13 cellular contexts compared by ENCODE assay signal in genomic region chr1:12924368-12924767, GRCh38. TPM values are rescaled to one million over a fixed set of nuclear protein-coding genes. Genes with fewer than 3 reads are reported as not detected.
"Had no signal": no experiment of that assay in that cellular context is flagged by ENCODE, and none has a peak within 500 bp of the region (broad histone marks: within the 10 kb centered on the region; RNA-seq: fewer than 3 reads in every experiment).

No MANE protein-coding gene starts in this region.

RNA-seq across cellular contexts. Expression of gene PRAMEF7, which starts 8.0 kb away (rescaled TPM):
- total RNA-seq: activated CD4-positive, alpha-beta T cell treated with anti-CD3 and anti-CD28 coated beads, Interleukin-2, amount 10 ng/mL, durations not matched to agents 24 days and 14 days; activated CD8-positive, alpha-beta memory T cell treated with anti-CD3 and anti-CD28 coated beads for 36 hours; activated CD8-positive, alpha-beta T cell treated with anti-CD3 and anti-CD28 coated beads for 36 hours; activated naive CD8-positive, alpha-beta T cell treated with anti-CD3 and anti-CD28 coated beads for 36 hours; activated T-cell treated with anti-CD3 and anti-CD28 coated beads, Interleukin-2, amount 50 U/mL, for 72 hours; activated T-helper 17 cell treated with anti-CD3 and anti-CD28 coated beads, Interleukin-2, amount 50 U/mL, for 72 hours; aorta; cardiac muscle cell; chondrocyte; colonic mucosa; M059J; Peyer's patch; Right ventricle myocardium inferior had no signal
- polyA plus RNA-seq: cardiac muscle cell had no signal

RNA-seq across cellular contexts. Expression of gene PRAMEF6, which starts 23.0 kb away (rescaled TPM):
- total RNA-seq: activated CD4-positive, alpha-beta T cell treated with anti-CD3 and anti-CD28 coated beads, Interleukin-2, amount 10 ng/mL, durations not matched to agents 24 days and 14 days; activated CD8-positive, alpha-beta memory T cell treated with anti-CD3 and anti-CD28 coated beads for 36 hours; activated CD8-positive, alpha-beta T cell treated with anti-CD3 and anti-CD28 coated beads for 36 hours; activated naive CD8-positive, alpha-beta T cell treated with anti-CD3 and anti-CD28 coated beads for 36 hours; activated T-cell treated with anti-CD3 and anti-CD28 coated beads, Interleukin-2, amount 50 U/mL, for 72 hours; activated T-helper 17 cell treated with anti-CD3 and anti-CD28 coated beads, Interleukin-2, amount 50 U/mL, for 72 hours; aorta; cardiac muscle cell; chondrocyte; colonic mucosa; M059J; Peyer's patch; Right ventricle myocardium inferior had no signal
- polyA plus RNA-seq: aorta, cardiac muscle cell had no signal

RNA-seq across cellular contexts. Expression of gene PRAMEF10, which starts 26.3 kb away (rescaled TPM):
- total RNA-seq: activated CD4-positive, alpha-beta T cell treated with anti-CD3 and anti-CD28 coated beads, Interleukin-2, amount 10 ng/mL, durations not matched to agents 24 days and 14 days; activated CD8-positive, alpha-beta memory T cell treated with anti-CD3 and anti-CD28 coated beads for 36 hours; activated CD8-positive, alpha-beta T cell treated with anti-CD3 and anti-CD28 coated beads for 36 hours; activated naive CD8-positive, alpha-beta T cell treated with anti-CD3 and anti-CD28 coated beads for 36 hours; activated T-cell treated with anti-CD3 and anti-CD28 coated beads, Interleukin-2, amount 50 U/mL, for 72 hours; activated T-helper 17 cell treated with anti-CD3 and anti-CD28 coated beads, Interleukin-2, amount 50 U/mL, for 72 hours; aorta; cardiac muscle cell; chondrocyte; colonic mucosa; M059J; Peyer's patch; Right ventricle myocardium inferior had no signal
- polyA plus RNA-seq: aorta, cardiac muscle cell had no signal

RNA-seq across cellular contexts. Expression of gene PRAMEF4, which starts 38.4 kb away (rescaled TPM):
- total RNA-seq: activated CD4-positive, alpha-beta T cell treated with anti-CD3 and anti-CD28 coated beads, Interleukin-2, amount 10 ng/mL, durations not matched to agents 24 days and 14 days; activated CD8-positive, alpha-beta memory T cell treated with anti-CD3 and anti-CD28 coated beads for 36 hours; activated CD8-positive, alpha-beta T cell treated with anti-CD3 and anti-CD28 coated beads for 36 hours; activated naive CD8-positive, alpha-beta T cell treated with anti-CD3 and anti-CD28 coated beads for 36 hours; activated T-cell treated with anti-CD3 and anti-CD28 coated beads, Interleukin-2, amount 50 U/mL, for 72 hours; activated T-helper 17 cell treated with anti-CD3 and anti-CD28 coated beads, Interleukin-2, amount 50 U/mL, for 72 hours; aorta; cardiac muscle cell; chondrocyte; colonic mucosa; M059J; Peyer's patch; Right ventricle myocardium inferior had no signal
- polyA plus RNA-seq: aorta, cardiac muscle cell had no signal
